ENCODE assay signal across 10 cellular contexts in the genomic region with DNA sequence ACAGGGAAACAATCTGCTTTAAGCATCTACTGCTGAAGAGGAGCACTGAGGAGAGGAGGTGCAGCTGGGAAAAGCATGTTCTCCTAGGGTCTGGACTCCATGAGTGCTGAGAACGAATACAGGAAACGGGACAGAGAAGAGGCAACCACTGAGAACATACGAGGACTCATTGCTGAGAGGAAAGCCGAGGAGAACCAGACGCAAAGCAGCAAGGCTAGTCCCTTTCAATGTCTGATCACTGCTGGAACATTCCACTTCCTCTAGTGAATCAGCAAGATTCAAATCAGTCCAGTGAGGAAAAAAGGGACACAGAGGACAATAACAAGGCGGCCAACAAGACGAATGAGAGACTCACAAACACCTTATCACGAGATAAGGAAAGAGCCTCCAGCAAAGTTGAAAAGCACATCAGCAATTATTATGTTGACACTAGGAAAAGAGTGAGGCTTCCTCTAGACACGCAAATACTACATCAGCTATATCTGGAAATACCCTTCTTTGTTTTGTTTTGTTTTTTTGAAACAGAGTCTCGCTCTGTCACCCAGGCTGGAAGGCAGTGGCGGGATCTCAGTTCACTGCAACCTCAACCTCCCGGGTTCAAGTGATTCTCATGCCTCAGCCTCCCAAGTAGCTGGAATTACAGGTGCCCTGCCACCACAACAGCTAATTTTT. TPM values are rescaled to one million over a fixed set of nuclear protein-coding genes. Genes with fewer than 3 reads are reported as not detected.
DNase-seq lines count a peak whose midpoint lies in the region; ATAC-seq, FAIRE-seq and TF ChIP-seq lines count a peak whose summit lies in the region.
"Had no signal": no experiment of that assay in that cellular context is flagged by ENCODE, and none has a peak within 500 bp of the region (broad histone marks: within the 10 kb centered on the region; RNA-seq: fewer than 3 reads in every experiment).

No MANE protein-coding gene starts in this region.

- H3K27me3 Mint-ChIP-seq in activated CD8-positive, alpha-beta T cell treated with anti-CD3 and anti-CD28 coated beads for 36 hours: no peaks in the 10 kb centered on the region

- H3K36me3 Mint-ChIP-seq in activated CD8-positive, alpha-beta T cell treated with anti-CD3 and anti-CD28 coated beads for 36 hours (ENCODE audit: low read depth): peaks cover 36% of the 10 kb centered on the region

- DNase-seq in GM12891 (ENCODE audit: insufficient read length, low spot score) (no peak), cardiac muscle cell (ENCODE audit: low read depth in 1 of 2, low spot score in 1 of 2) (peak in 1 of 2 donors; percentile 53), NCI-H446 treated with DMSO at 0.1 percent for 48 hours (lab: John Stamatoyannopoulos, UW) (no peak), posterior vena cava (ENCODE audit: low spot score) (no peak)
- DNase-seq in activated CD8-positive, alpha-beta T cell treated with anti-CD3 and anti-CD28 coated beads for 36 hours: no peak
- DNase-seq in stimulated activated CD4-positive, alpha-beta T cell treated with anti-CD3 and anti-CD28 coated beads, Interleukin-1b, Interleukin-23, amount 100 ng/mL, for 48 hours: no peak
- DNase-seq: SW 1271 had no signal

- H3K27ac Mint-ChIP-seq in activated CD8-positive, alpha-beta T cell treated with anti-CD3 and anti-CD28 coated beads for 36 hours: peak overlapping the region; percentile 72

- TF ChIP-seq CTCF in activated CD8-positive, alpha-beta T cell treated with anti-CD3 and anti-CD28 coated beads for 36 hours (IDR thresholded peaks at IDR 0.05): no peak
- TF ChIP-seq CTCF in cardiac muscle cell (IDR thresholded peaks at IDR 0.05; ENCODE audit: low read depth, low read length): no peak

- ATAC-seq in activated CD8-positive, alpha-beta T cell treated with anti-CD3 and anti-CD28 coated beads for 36 hours: no peak
- ATAC-seq in HG02938 (IDR thresholded peaks at IDR 0.05; ENCODE audit: unreplicated experiment): no peak
- ATAC-seq: HCT116 had no signal

- H3K4me3 Mint-ChIP-seq in activated CD8-positive, alpha-beta T cell treated with anti-CD3 and anti-CD28 coated beads for 36 hours: no peak overlapping the region

- H3K36me3 ChIP-seq in cardiac muscle cell (peaks cover 41% of the 10 kb centered on the region), skeletal muscle tissue (ENCODE audit: control insufficient read depth in 3 of 3, insufficient read depth in 3 of 3, low read length in 3 of 3) (peaks cover 35 to 54% (median 43%) of the 10 kb centered on the region in 3 donors)

- H3K4me1 Mint-ChIP-seq in activated CD8-positive, alpha-beta T cell treated with anti-CD3 and anti-CD28 coated beads for 36 hours (ENCODE audit: low read depth): peaks cover 10% of the 10 kb centered on the region

- H3K4me3 ChIP-seq in cardiac muscle cell (no peak overlapping the region), skeletal muscle tissue (ENCODE audit: low read length in 3 of 3) (no peak overlapping the region)

- H3K9me3 Mint-ChIP-seq in activated CD8-positive, alpha-beta T cell treated with anti-CD3 and anti-CD28 coated beads for 36 hours: no peaks in the 10 kb centered on the region

- intact Hi-C loops in activated CD8-positive, alpha-beta T cell treated with anti-CD3 and anti-CD28 coated beads for 36 hours (cut with micrococcal nuclease): no loop called here
- intact Hi-C loops in posterior vena cava (cut with DNase I): no loop called here

- POLR2A ChIA-PET in activated CD8-positive, alpha-beta T cell treated with anti-CD3 and anti-CD28 coated beads for 36 hours (lab: Charles Lee): no interaction called here

- H3K9ac ChIP-seq in skeletal muscle tissue (ENCODE audit: low read depth in 1 of 3, low read length in 3 of 3): no peak overlapping the region

- CTCF ChIA-PET in activated CD8-positive, alpha-beta T cell treated with anti-CD3 and anti-CD28 coated beads for 36 hours (lab: Charles Lee): interaction anchor here (1.3 kb wide), 1 partner anchor 255 kb away, joined by 3 read pairs; no protein-coding TSS in a partner anchor

- no peaks in the 10 kb centered on the region for H3K9me3 ChIP-seq in cardiac muscle cell (ENCODE audit: low read depth)
- no peaks in the 10 kb centered on the region for H3K9me3 ChIP-seq in skeletal muscle tissue (ENCODE audit: control insufficient read depth in 3 of 3, low read length in 3 of 3)

- H3K4me1 ChIP-seq in cardiac muscle cell (ENCODE audit: low read depth): no peaks in the 10 kb centered on the region
- H3K4me1 ChIP-seq in skeletal muscle tissue (ENCODE audit: control insufficient read depth in 3 of 3, insufficient read depth in 3 of 3, low read length in 3 of 3): peaks cover 0 to 2% (median 0%) of the 10 kb centered on the region in 3 donors

- H3K27me3 ChIP-seq in cardiac muscle cell: no peaks in the 10 kb centered on the region
- H3K27me3 ChIP-seq in skeletal muscle tissue (ENCODE audit: control insufficient read depth in 3 of 3, insufficient read depth in 3 of 3, low read length in 3 of 3): no peaks in the 10 kb centered on the region

- H3K27ac ChIP-seq in cardiac muscle cell (peak overlapping the region; percentile 76), skeletal muscle tissue (ENCODE audit: low read depth, low read length) (peak overlapping the region; percentile 46)

- no peak for TF ChIP-seq POLR2A in GM12891 (IDR thresholded peaks at IDR 0.05; ENCODE audit: low read depth, low read length)

- peak; percentile 43 for FAIRE-seq in GM12891 (lab: Jason Lieb, UNC)

TF ChIP-seq in GM12891, 5 proteins besides CTCF, POLR2A, EP300 and RAD21:
- TF ChIP-seq SPI1 (IDR thresholded peaks at IDR 0.05; ENCODE audit: low read depth, low read length) (peak; percentile 64), PAX5 (IDR thresholded peaks at IDR 0.05; ENCODE audit: insufficient read depth, low read length, severe bottlenecking) (no peak)

RNA-seq across cellular contexts. Expression of gene ZZEF1, which starts 41.6 kb away (rescaled TPM):
- polyA plus RNA-seq in GM12891 (2012; ENCODE audit: low read depth, missing spikeins): 12.2 TPM
- 10 to 100 TPM; 28.1 to 30.6 TPM for total RNA-seq in activated CD8-positive, alpha-beta T cell treated with anti-CD3 and anti-CD28 coated beads for 36 hours
- total RNA-seq in cardiac muscle cell (18.4 and 26.2 TPM in 2 replicates), skeletal muscle tissue (30.3 TPM), posterior vena cava (10 to 100 TPM; 46.6 to 49.5 TPM)
- 6.0 and 7.1 TPM in 2 replicates for polyA plus RNA-seq in cardiac muscle cell

RNA-seq across cellular contexts. Expression of gene CYB5D2, which starts 41.7 kb away (rescaled TPM):
- polyA plus RNA-seq in GM12891 (2012; ENCODE audit: low read depth, missing spikeins): 11.3 TPM
- 1 to 10 TPM; 7.1 to 8.1 TPM for total RNA-seq in activated CD8-positive, alpha-beta T cell treated with anti-CD3 and anti-CD28 coated beads for 36 hours
- total RNA-seq in cardiac muscle cell: 34.8 and 39.7 TPM in 2 replicates
- polyA plus RNA-seq in cardiac muscle cell: 25.2 and 33.7 TPM in 2 replicates
- total RNA-seq in skeletal muscle tissue: 11.0 TPM
- total RNA-seq in posterior vena cava: 10 to 100 TPM; 11.1 to 16.8 TPM
